8 cellular contexts compared by ENCODE assay signal in genomic region chr22:17501679-17502285, GRCh38.
DNase-seq lines count a peak whose midpoint lies in the region; ATAC-seq, FAIRE-seq and TF ChIP-seq lines count a peak whose summit lies in the region.

No MANE protein-coding gene starts in this region.

- TF ChIP-seq POLR2A in A549 (IDR thresholded peaks at IDR 0.05; ENCODE audit: low read length) (no peak), HepG2 (IDR thresholded peaks at IDR 0.05; ENCODE audit: insufficient read depth in 1 of 2, low read depth in 2 of 2, low read length in 2 of 2) (no peak), upper lobe of left lung (IDR thresholded peaks at IDR 0.05) (no peak)

- TF ChIP-seq CTCF in A549 (IDR thresholded peaks at IDR 0.05) (peak; percentile 69), DOHH2 (IDR thresholded peaks at IDR 0.05; ENCODE audit: low read depth, low read length, poor library complexity, severe bottlenecking) (peak; percentile 63), Loucy (conservative IDR thresholded peaks at IDR 0.05; ENCODE audit: low read length) (peak; percentile 81), PC-9 (conservative IDR thresholded peaks at IDR 0.05) (peak; percentile 75), colonic mucosa (IDR thresholded peaks at IDR 0.05) (peak; percentile 43), HepG2 (CRISPR knock-in tag; IDR thresholded peaks at IDR 0.05) (peak; percentile 68), upper lobe of left lung (IDR thresholded peaks at IDR 0.05) (peak; percentile 47 to 78 (median 66))

- H3K4me1 ChIP-seq in A549 = no peaks in the 10 kb centered on the region
- peaks cover 27% of the 10 kb centered on the region for H3K4me1 ChIP-seq in DOHH2 (ENCODE audit: control insufficient read depth, low read length)
- H3K4me1 ChIP-seq in Loucy (ENCODE audit: insufficient read depth, low read length, poor library complexity, severe bottlenecking) = no peaks in the 10 kb centered on the region
- H3K4me1 ChIP-seq in PC-9 (replicated peaks; ENCODE audit: insufficient read depth) = no peaks in the 10 kb centered on the region
- H3K4me1 ChIP-seq in colonic mucosa = no peaks in the 10 kb centered on the region
- H3K4me1 ChIP-seq in HepG2 (ENCODE audit: insufficient read depth, low read length) = no peaks in the 10 kb centered on the region
- peaks cover 0 to 6% (median 0%) of the 10 kb centered on the region in 4 donors for H3K4me1 ChIP-seq in upper lobe of left lung

- WGBS in A549 (ENCODE audit: missing lambda C conversion rate) = 10% methylated on average over 12 of the region's 12 CpGs
- 1% methylated on average over 12 of the region's 12 CpGs for WGBS in HepG2 (ENCODE audit: low lambda C conversion rate)
- 46 to 54% methylated on average over 12 of the region's 12 CpGs for WGBS in upper lobe of left lung, 2 donors

- ATAC-seq in A549 (peak; percentile 93 to 94), HepG2 (peak; percentile 89), upper lobe of left lung (ENCODE audit: low FRiP score in 2 of 2) (peak in 1 of 2 donors; percentile 81)

- TF ChIP-seq RAD21 in A549 (conservative IDR thresholded peaks at IDR 0.05 in 1 of 2, IDR thresholded peaks at IDR 0.05 in 1 of 2) (peak; percentile 78 to 82), HepG2 (CRISPR knock-in tag; IDR thresholded peaks at IDR 0.05) (peak; percentile 47; the same call in 1 of the 2 replicates)

- H3K36me3 ChIP-seq in DOHH2 (ENCODE audit: control insufficient read depth, low read length) (peaks cover 14% of the 10 kb centered on the region), Loucy (ENCODE audit: insufficient read depth, low read length) (no peaks in the 10 kb centered on the region), PC-9 (ENCODE audit: low read depth) (no peaks in the 10 kb centered on the region), colonic mucosa (no peaks in the 10 kb centered on the region), HepG2 (replicated peaks in 1 of 2; ENCODE audit: control insufficient read depth in 1 of 2, insufficient read depth in 2 of 2, low read length in 2 of 2) (no peaks in the 10 kb centered on the region), upper lobe of left lung (peaks cover 0 to 26% (median 12%) of the 10 kb centered on the region in 4 donors)

- H3K4me3 ChIP-seq in A549 (no peak overlapping the region), DOHH2 (ENCODE audit: low read length) (no peak overlapping the region), Loucy (ENCODE audit: low read length, poor library complexity, severe bottlenecking) (no peak overlapping the region), PC-9 (no peak overlapping the region), colonic mucosa (no peak overlapping the region), HepG2 (replicated peaks in 1 of 3; ENCODE audit: insufficient read depth in 1 of 3, low read depth in 2 of 3, low read length in 3 of 3) (no peak overlapping the region), upper lobe of left lung (no peak overlapping the region)

- 0 out of 2 replicates have a peak, but pooled peaks cover 2% of the 10 kb centered on the region for H3K79me2 ChIP-seq in DOHH2 (ENCODE audit: control insufficient read depth, low read length)
- H3K79me2 ChIP-seq in Loucy (ENCODE audit: insufficient read depth, low read length) = no peaks in the 10 kb centered on the region
- no peaks in the 10 kb centered on the region for H3K79me2 ChIP-seq in PC-9 (ENCODE audit: low read depth)
- no peaks in the 10 kb centered on the region for H3K79me2 ChIP-seq in HepG2 (ENCODE audit: insufficient read depth, low read length)

- FAIRE-seq in A549 (lab: Jason Lieb, UNC) (no peak), HepG2 (lab: Jason Lieb, UNC) (peak; percentile 18)

- BruUV-seq in PC-9 (replicated peaks; lab: Mats Ljungman, UMichigan) (no TSS peak), HepG2 (replicated peaks; lab: Mats Ljungman, UMichigan) (no TSS peak)

- peak; percentile 33 to 67 for DNase-seq in A549 (ENCODE audit: low read depth in 1 of 2, low spot score in 1 of 2)
- DNase-seq in PC-9 = peak in 1 of 2 experiments; percentile 10
- DNase-seq in colonic mucosa = peak; percentile 29
- DNase-seq in HepG2 (ENCODE audit: low spot score) = peak; percentile 63
- no peak for DNase-seq in upper lobe of left lung
- no peak for DNase-seq in activated CD8-positive, alpha-beta memory T cell treated with anti-CD3 and anti-CD28 coated beads for 24 hours

- H3K9ac ChIP-seq in Loucy (ENCODE audit: low read depth, low read length, poor library complexity, severe bottlenecking) (no peak overlapping the region), colonic mucosa (ENCODE audit: low read depth in 2 of 2, low read length in 2 of 2) (no peak overlapping the region), HepG2 (ENCODE audit: insufficient read depth, low read depth, low read length) (no peak overlapping the region)

- no peaks in the 10 kb centered on the region for H4K20me1 ChIP-seq in DOHH2 (ENCODE audit: control insufficient read depth, insufficient read depth, low read depth, low read length)
- H4K20me1 ChIP-seq in Loucy (ENCODE audit: insufficient read depth, low read length, poor library complexity, severe bottlenecking) = no peaks in the 10 kb centered on the region
- H4K20me1 ChIP-seq in PC-9 (ENCODE audit: insufficient read depth) = no peaks in the 10 kb centered on the region
- no peaks in the 10 kb centered on the region for H4K20me1 ChIP-seq in HepG2 (ENCODE audit: insufficient read depth, low read length)

- in situ Hi-C loops in HepG2 (cut with HindIII; ENCODE audit: extremely low pct_ligation_motif_present, low pct_unique_long_range_greater_than_20kb) = loop anchor here (10.0 kb wide), 1 partner anchor 427 kb away; no protein-coding TSS in a partner anchor

- intact Hi-C loops in PC-9 (cut with micrococcal nuclease; ENCODE audit: unreplicated experiment) (loop anchor here (1.0 to 5.0 kb wide), 3 partner anchors 331 to 584 kb away; no protein-coding TSS in a partner anchor), colonic mucosa (cut with DNase I) (loop anchor here (2.0 to 5.0 kb wide), 3 partner anchors 289 to 423 kb away; no protein-coding TSS in a partner anchor), HepG2 (cut with micrococcal nuclease; ENCODE audit: unreplicated experiment) (loop anchor here (1.0 to 5.0 kb wide), 5 partner anchors 134 to 584 kb away; partner anchors contain the start of gene CECR2)

- 0 out of 2 replicates have a peak overlapping the region, but pooled peaks have one; percentile 5 for H2AFZ ChIP-seq in Loucy (ENCODE audit: low read length)
- no peak overlapping the region for H2AFZ ChIP-seq in PC-9
- H2AFZ ChIP-seq in HepG2 (ENCODE audit: low read length) = no peak overlapping the region

- H3K9me2 ChIP-seq in DOHH2 (replicated peaks; ENCODE audit: control insufficient read depth, low read length) (no peaks in the 10 kb centered on the region), Loucy (replicated peaks; ENCODE audit: low read depth, low read length) (no peaks in the 10 kb centered on the region), PC-9 (ENCODE audit: insufficient read depth) (no peaks in the 10 kb centered on the region)

- H3K27me3 ChIP-seq in DOHH2 (ENCODE audit: control insufficient read depth, low read length) = no peaks in the 10 kb centered on the region
- H3K27me3 ChIP-seq in Loucy (ENCODE audit: insufficient read depth, low read length, poor library complexity, severe bottlenecking) = no peaks in the 10 kb centered on the region
- peaks cover 48% of the 10 kb centered on the region for H3K27me3 ChIP-seq in PC-9 (ENCODE audit: insufficient read depth, low read depth)
- H3K27me3 ChIP-seq in colonic mucosa = no peaks in the 10 kb centered on the region
- H3K27me3 ChIP-seq in HepG2 (ENCODE audit: control insufficient read depth in 1 of 2, insufficient read depth in 2 of 2, low read length in 2 of 2) = peaks cover 0 to 25% of the 10 kb centered on the region in 2 experiments; a peak in 3 of 5 replicates
- H3K27me3 ChIP-seq in upper lobe of left lung = no peaks in the 10 kb centered on the region

- POLR2A ChIA-PET in A549 (lab: Yijun Ruan, JAX) (interaction anchor here (0.6 to 3.1 kb wide), 2 partner anchors 330 to 344 kb away, joined by 3 to 51 read pairs; no protein-coding TSS in a partner anchor), PC-9 (lab: Charles Lee; ENCODE audit: unreplicated experiment) (interaction anchor here (0.7 kb wide), 1 partner anchor 330 kb away, joined by 6 read pairs; no protein-coding TSS in a partner anchor), HepG2 (lab: Yijun Ruan, JAX) (no interaction called here)

- H3F3A ChIP-seq in DOHH2 (ENCODE audit: control insufficient read depth, insufficient read depth) = peaks cover 7% of the 10 kb centered on the region; the same call in 1 of the 2 replicates
- no peaks in the 10 kb centered on the region for H3F3A ChIP-seq in Loucy (ENCODE audit: low read depth)
- H3F3A ChIP-seq in PC-9 (ENCODE audit: insufficient read depth, low read depth) = no peaks in the 10 kb centered on the region

- no peak for TF ChIP-seq EP300 in A549 (IDR thresholded peaks at IDR 0.05)
- TF ChIP-seq EP300 in HepG2 (IDR thresholded peaks at IDR 0.05; ENCODE audit: low read depth in 2 of 2, low read length in 2 of 2) = no peak
- no peak for TF ChIP-seq EP300 in HepG2 (CRISPR knock-in tag; IDR thresholded peaks at IDR 0.05; ENCODE audit: borderline replicate concordance)
- TF ChIP-seq EP300 in upper lobe of left lung (IDR thresholded peaks at IDR 0.05) = no peak

- no peaks in the 10 kb centered on the region for H3K9me3 ChIP-seq in A549
- no peaks in the 10 kb centered on the region for H3K9me3 ChIP-seq in DOHH2 (ENCODE audit: control insufficient read depth, insufficient read depth, low read length)
- no peaks in the 10 kb centered on the region for H3K9me3 ChIP-seq in Loucy (ENCODE audit: insufficient read depth, low read depth, low read length)
- no peaks in the 10 kb centered on the region for H3K9me3 ChIP-seq in PC-9 (ENCODE audit: insufficient read depth, low read depth)
- no peaks in the 10 kb centered on the region for H3K9me3 ChIP-seq in colonic mucosa
- no peaks in the 10 kb centered on the region for H3K9me3 ChIP-seq in HepG2 (ENCODE audit: low read length)
- no peaks in the 10 kb centered on the region for H3K9me3 ChIP-seq in upper lobe of left lung

- H3K27ac ChIP-seq in A549 (no peak overlapping the region), DOHH2 (ENCODE audit: low read depth, low read length) (no peak overlapping the region), PC-9 (no peak overlapping the region), colonic mucosa (no peak overlapping the region), HepG2 (ENCODE audit: extremely low read length, insufficient read depth, low read length) (no peak overlapping the region), upper lobe of left lung (no peak overlapping the region)

- peak overlapping the region; percentile 43 for H3K4me2 ChIP-seq in A549
- peak overlapping the region; percentile 30; the same call in 1 of the 2 replicates for H3K4me2 ChIP-seq in DOHH2 (ENCODE audit: low read length)
- H3K4me2 ChIP-seq in Loucy (ENCODE audit: low read depth, low read length, poor library complexity, severe bottlenecking) = no peak overlapping the region
- no peak overlapping the region for H3K4me2 ChIP-seq in PC-9
- no peak overlapping the region for H3K4me2 ChIP-seq in HepG2 (ENCODE audit: low read depth, low read length)

- CTCF ChIA-PET in A549 (lab: Yijun Ruan, JAX) (interaction anchor here (0.6 to 4.6 kb wide), 48 partner anchors 9 to 587 kb away, joined by 3 to 52 read pairs (median 4); no protein-coding TSS in a partner anchor), PC-9 (lab: Charles Lee) (interaction anchor here (0.6 to 1.5 kb wide), 6 partner anchors 297 to 584 kb away, joined by 3 to 16 read pairs (median 4); no protein-coding TSS in a partner anchor), HepG2 (lab: Yijun Ruan, JAX; ENCODE audit: low intra/inter-chr PET ratio, low total read pairs) (interaction anchor here (1.1 to 2.1 kb wide), 3 partner anchors 330 to 427 kb away, joined by 3 to 17 read pairs (median 8); no protein-coding TSS in a partner anchor)

Comparison
In these comparisons a context has a peak if more than half of its experiments do, and no peak if none do; other contexts are left out.
1. DNase-seq: peak in A549 (2 of 2), colonic mucosa (single experiment) and HepG2 (single experiment); none in upper lobe of left lung (0 of 2) and activated CD8-positive, alpha-beta memory T cell treated with anti-CD3 and anti-CD28 coated beads for 24 hours (single experiment).
2. H3K4me2 ChIP-seq: peak in A549 (single experiment) and DOHH2 (single experiment); none in Loucy (single experiment), PC-9 (single experiment) and HepG2 (single experiment).
3. Of the 38 proteins assayed by ChIP-seq in both HepG2 and A549: peak only in HepG2: none; only in A549: none; in both: CTCF, RAD21 and SMC3; in neither: 35.
4. Peak in every context shown above with its lines, with median percentiles within 50 percentile points of each other: CTCF ChIP-seq.